In the genomic region with DNA sequence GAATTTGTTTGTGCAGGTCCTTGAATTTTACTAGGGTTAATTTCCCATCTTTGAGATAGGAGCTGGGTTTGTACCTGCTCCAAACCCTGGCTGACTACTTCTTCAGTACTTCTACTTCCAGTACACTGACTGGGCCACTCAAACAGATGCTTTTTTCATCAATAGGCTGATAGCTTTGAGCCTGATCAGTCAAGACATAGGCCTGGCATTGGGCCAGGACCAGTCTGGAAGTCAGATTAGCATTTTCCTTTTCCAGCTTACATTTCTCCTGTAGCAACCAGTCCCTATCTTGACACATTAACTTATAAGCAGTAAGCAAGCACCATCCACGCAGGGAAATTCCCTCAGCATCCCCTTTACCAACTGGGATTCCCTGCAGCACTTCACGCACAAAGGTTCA, we compare ENCODE assay signal across 1 cellular context.
TF ChIP-seq lines count a peak whose summit lies in the region.

No MANE protein-coding gene starts in this region.

TF ChIP-seq in K562, 482 proteins besides CTCF, POLR2A, EP300 and RAD21:
- TF ChIP-seq NFIC (IDR thresholded peaks at IDR 0.05): peak; percentile 79
- no peak for TF ChIP-seq ZNF507 (tag; conservative IDR thresholded peaks at IDR 0.05)
